ENCODE assay signal across 14 cellular contexts in genomic region chr13:25406377-25406776, GRCh38. TPM values are rescaled to one million over a fixed set of nuclear protein-coding genes. Genes with fewer than 3 reads are reported as not detected.
A peak's percentile ranks its signal among the peaks of the same experiment; 100 is the strongest.
DNase-seq lines count a peak whose midpoint lies in the region; ATAC-seq and TF ChIP-seq lines count a peak whose summit lies in the region.
"Had no signal": no experiment of that assay in that cellular context is flagged by ENCODE, and none has a peak within 500 bp of the region (broad histone marks: within the 10 kb centered on the region; RNA-seq: fewer than 3 reads in every experiment).

No MANE protein-coding gene starts in this region.

- H3K4me3 ChIP-seq in HL-60 (replicated peaks; ENCODE audit: insufficient read depth, low read length) (no peak overlapping the region), liver (ENCODE audit: low read depth in 1 of 3, low read length in 3 of 3) (no peak overlapping the region)
- H3K4me3 ChIP-seq: gastrocnemius medialis, lung, psoas muscle, tibial artery had no signal

- in situ Hi-C loops in SK-MEL-5 (cut with HindIII; ENCODE audit: low pct_unique_long_range_greater_than_20kb, low sequenced_read_pairs): no loop called here

- ATAC-seq in HG03442 (IDR thresholded peaks at IDR 0.05; ENCODE audit: unreplicated experiment): no peak
- ATAC-seq: gastrocnemius medialis, psoas muscle had no signal

- TF ChIP-seq CTCF in HL-60 (IDR thresholded peaks at IDR 0.05; ENCODE audit: insufficient read depth, low read length) (peak; percentile 26), liver (IDR thresholded peaks at IDR 0.05; ENCODE audit: low read depth, low read length, missing input control) (peak; percentile 37), Calu3 (IDR thresholded peaks at IDR 0.05; ENCODE audit: unreplicated experiment) (no peak)

- peaks cover 70% of the 10 kb centered on the region for H3K27me3 Mint-ChIP-seq in Calu3 (ENCODE audit: unreplicated experiment)

- H3K4me1 Mint-ChIP-seq in Calu3 (ENCODE audit: low read depth, unreplicated experiment): no peaks in the 10 kb centered on the region

- no TSS peak for BruUV-seq in Calu3 (replicated peaks; lab: Mats Ljungman, UMichigan)

- WGBS in liver: 83% methylated on average over 1 of the region's 1 CpG

- CTCF ChIA-PET in Calu3 (lab: Charles Lee): no interaction called here

- no peaks in the 10 kb centered on the region for H3K36me3 ChIP-seq in liver (ENCODE audit: control insufficient read depth in 4 of 4, insufficient read depth in 3 of 4, low read depth in 1 of 4, low read length in 3 of 4)
- H3K36me3 ChIP-seq: gastrocnemius medialis, tibial artery had no signal

- H3K27me3 ChIP-seq in HL-60 (ENCODE audit: insufficient read depth, poor library complexity, severe bottlenecking) (peaks cover 7% of the 10 kb centered on the region), liver (ENCODE audit: control insufficient read depth in 4 of 4, insufficient read depth in 4 of 4, low read length in 3 of 4) (peaks cover 0 to 5% (median 0%) of the 10 kb centered on the region in 4 donors)
- H3K27me3 ChIP-seq: gastrocnemius medialis, tibial artery had no signal

- H3K27ac Mint-ChIP-seq in Calu3 (ENCODE audit: unreplicated experiment): no peak overlapping the region
- H3K27ac Mint-ChIP-seq: activated T-helper 2 cell treated with anti-CD3 and anti-CD28 coated beads, Interferon-gamma antibody, Interleukin-2, Interleukin-4, amounts not matched to agents 10 μg/mL and 5 μg/mL and 100 μg/mL, durations not matched to agents 14 hours and 24 hours and 36 hours had no signal

- peak; percentile 46 to 50 for TF ChIP-seq RAD21 in liver (IDR thresholded peaks at IDR 0.05)

- no peaks in the 10 kb centered on the region for H3K4me1 ChIP-seq in liver (ENCODE audit: control insufficient read depth in 4 of 4, insufficient read depth in 4 of 4, low read length in 3 of 4)
- H3K4me1 ChIP-seq: gastrocnemius medialis, psoas muscle, tibial artery had no signal

- H3K36me3 Mint-ChIP-seq in Calu3 (ENCODE audit: insufficient read depth, unreplicated experiment): no peaks in the 10 kb centered on the region

- intact Hi-C loops in Calu3 (cut with micrococcal nuclease; ENCODE audit: unreplicated experiment): no loop called here

- H3K4me3 Mint-ChIP-seq in Calu3 (ENCODE audit: low read depth, unreplicated experiment): no peak overlapping the region

- peak; percentile 60 for DNase-seq in DMS 273 (lab: John Stamatoyannopoulos, UW; ENCODE audit: unreplicated experiment)
- no peak for DNase-seq in DMS 273 treated with DMSO at 0.1 percent for 48 hours (lab: John Stamatoyannopoulos, UW)
- peak in 1 of 2 experiments; percentile 3 for DNase-seq in HL-60 (ENCODE audit: low read depth in 1 of 2, low spot score in 1 of 2)
- peak; percentile 58 for DNase-seq in SK-MEL-5 (ENCODE audit: low read depth, low spot score)
- DNase-seq in Calu3: no peak
- DNase-seq in putamen (ENCODE audit: low spot score): no peak
- DNase-seq: gastrocnemius medialis, NCI-H1694 treated with DMSO at 0.1 percent for 48 hours, psoas muscle, tibial artery had no signal

- no peaks in the 10 kb centered on the region for H3K9me3 Mint-ChIP-seq in Calu3 (ENCODE audit: low read depth, unreplicated experiment)
- H3K9me3 Mint-ChIP-seq: activated T-helper 2 cell treated with anti-CD3 and anti-CD28 coated beads, Interferon-gamma antibody, Interleukin-2, Interleukin-4, amounts not matched to agents 10 μg/mL and 5 μg/mL and 100 μg/mL, durations not matched to agents 14 hours and 24 hours and 36 hours had no signal

- H3K27ac ChIP-seq in HL-60 (replicated peaks) (no peak overlapping the region), liver (ENCODE audit: low read depth in 1 of 2, low read length in 2 of 2) (no peak overlapping the region)
- H3K27ac ChIP-seq: gastrocnemius medialis, psoas muscle, tibial artery had no signal

- no peaks in the 10 kb centered on the region for H3K9me3 ChIP-seq in liver (ENCODE audit: control insufficient read depth in 4 of 4, low read length in 3 of 4)
- H3K9me3 ChIP-seq: gastrocnemius medialis, tibial artery had no signal

- no peak overlapping the region for H3K9ac ChIP-seq in liver (ENCODE audit: low read depth in 1 of 2, low read length in 2 of 2)

TF ChIP-seq in liver, 16 proteins besides CTCF, POLR2A, EP300 and RAD21:
- TF ChIP-seq RXRA (IDR thresholded peaks at IDR 0.05) (no peak), FOXA2 (IDR thresholded peaks at IDR 0.05) (no peak), REST (IDR thresholded peaks at IDR 0.05) (no peak), ZBTB33 (IDR thresholded peaks at IDR 0.05) (no peak), YY1 (IDR thresholded peaks at IDR 0.05) (no peak), FOXA1 (IDR thresholded peaks at IDR 0.05) (no peak)

RNA-seq across cellular contexts. Expression of gene ATP8A2, which starts 34.6 kb away (rescaled TPM):
- 0.05 and 0.26 TPM in 2 replicates for total RNA-seq in SK-MEL-5 (2014; rRNA removed; shearing (Covaris generic))
- polyA plus RNA-seq in SK-MEL-5 (2015; cell fraction: cytosol; rRNA removed): 0.11 and 0.25 TPM in 2 replicates
- polyA plus RNA-seq in SK-MEL-5 (2015; cell fraction: nucleus; rRNA removed): 0.12 TPM in 1 of 2 replicates, not detected in the other
- total RNA-seq in liver: under 1 TPM; 0.05 to 0.08 TPM
- polyA plus RNA-seq in liver: under 1 TPM in 1 of 2 donors, not detected in 1; 0.01 TPM
- 0.05 and 0.07 TPM in 2 replicates for total RNA-seq in Calu3 (2022)
- total RNA-seq: gastrocnemius medialis had no signal

Comparison
In these comparisons a context has a peak if more than half of its experiments do, and no peak if none do; other contexts are left out.
1. DNase-seq: peak in DMS 273 (single experiment) and SK-MEL-5 (single experiment); none in DMS 273 treated with DMSO at 0.1 percent for 48 hours (single experiment), Calu3 (single experiment) and putamen (single experiment).